Comparison of ENCODE assay signal across 1 cellular context in genomic region chr6:34237722-34238506, GRCh38.
A peak's percentile ranks its signal among the peaks of the same experiment; 100 is the strongest.
TF ChIP-seq lines count a peak whose summit lies in the region.

No MANE protein-coding gene starts in this region.

TF ChIP-seq in K562, 482 proteins besides CTCF, POLR2A, EP300 and RAD21 (continued from another document):
- TF ChIP-seq, protein P1, sequence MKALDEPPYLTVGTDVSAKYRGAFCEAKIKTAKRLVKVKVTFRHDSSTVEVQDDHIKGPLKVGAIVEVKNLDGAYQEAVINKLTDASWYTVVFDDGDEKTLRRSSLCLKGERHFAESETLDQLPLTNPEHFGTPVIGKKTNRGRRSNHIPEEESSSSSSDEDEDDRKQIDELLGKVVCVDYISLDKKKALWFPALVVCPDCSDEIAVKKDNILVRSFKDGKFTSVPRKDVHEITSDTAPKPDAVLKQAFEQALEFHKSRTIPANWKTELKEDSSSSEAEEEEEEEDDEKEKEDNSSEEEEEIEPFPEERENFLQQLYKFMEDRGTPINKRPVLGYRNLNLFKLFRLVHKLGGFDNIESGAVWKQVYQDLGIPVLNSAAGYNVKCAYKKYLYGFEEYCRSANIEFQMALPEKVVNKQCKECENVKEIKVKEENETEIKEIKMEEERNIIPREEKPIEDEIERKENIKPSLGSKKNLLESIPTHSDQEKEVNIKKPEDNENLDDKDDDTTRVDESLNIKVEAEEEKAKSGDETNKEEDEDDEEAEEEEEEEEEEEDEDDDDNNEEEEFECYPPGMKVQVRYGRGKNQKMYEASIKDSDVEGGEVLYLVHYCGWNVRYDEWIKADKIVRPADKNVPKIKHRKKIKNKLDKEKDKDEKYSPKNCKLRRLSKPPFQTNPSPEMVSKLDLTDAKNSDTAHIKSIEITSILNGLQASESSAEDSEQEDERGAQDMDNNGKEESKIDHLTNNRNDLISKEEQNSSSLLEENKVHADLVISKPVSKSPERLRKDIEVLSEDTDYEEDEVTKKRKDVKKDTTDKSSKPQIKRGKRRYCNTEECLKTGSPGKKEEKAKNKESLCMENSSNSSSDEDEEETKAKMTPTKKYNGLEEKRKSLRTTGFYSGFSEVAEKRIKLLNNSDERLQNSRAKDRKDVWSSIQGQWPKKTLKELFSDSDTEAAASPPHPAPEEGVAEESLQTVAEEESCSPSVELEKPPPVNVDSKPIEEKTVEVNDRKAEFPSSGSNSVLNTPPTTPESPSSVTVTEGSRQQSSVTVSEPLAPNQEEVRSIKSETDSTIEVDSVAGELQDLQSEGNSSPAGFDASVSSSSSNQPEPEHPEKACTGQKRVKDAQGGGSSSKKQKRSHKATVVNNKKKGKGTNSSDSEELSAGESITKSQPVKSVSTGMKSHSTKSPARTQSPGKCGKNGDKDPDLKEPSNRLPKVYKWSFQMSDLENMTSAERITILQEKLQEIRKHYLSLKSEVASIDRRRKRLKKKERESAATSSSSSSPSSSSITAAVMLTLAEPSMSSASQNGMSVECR (CRISPR knock-in tag; IDR thresholded peaks at IDR 0.05) = peak; percentile 97
- TF ChIP-seq NFATC3 (IDR thresholded peaks at IDR 0.05) = no peak
- TF ChIP-seq ETV5 (CRISPR knock-in tag; IDR thresholded peaks at IDR 0.05; ENCODE audit: low read depth) = peak; percentile 87
- TF ChIP-seq, protein P2, sequence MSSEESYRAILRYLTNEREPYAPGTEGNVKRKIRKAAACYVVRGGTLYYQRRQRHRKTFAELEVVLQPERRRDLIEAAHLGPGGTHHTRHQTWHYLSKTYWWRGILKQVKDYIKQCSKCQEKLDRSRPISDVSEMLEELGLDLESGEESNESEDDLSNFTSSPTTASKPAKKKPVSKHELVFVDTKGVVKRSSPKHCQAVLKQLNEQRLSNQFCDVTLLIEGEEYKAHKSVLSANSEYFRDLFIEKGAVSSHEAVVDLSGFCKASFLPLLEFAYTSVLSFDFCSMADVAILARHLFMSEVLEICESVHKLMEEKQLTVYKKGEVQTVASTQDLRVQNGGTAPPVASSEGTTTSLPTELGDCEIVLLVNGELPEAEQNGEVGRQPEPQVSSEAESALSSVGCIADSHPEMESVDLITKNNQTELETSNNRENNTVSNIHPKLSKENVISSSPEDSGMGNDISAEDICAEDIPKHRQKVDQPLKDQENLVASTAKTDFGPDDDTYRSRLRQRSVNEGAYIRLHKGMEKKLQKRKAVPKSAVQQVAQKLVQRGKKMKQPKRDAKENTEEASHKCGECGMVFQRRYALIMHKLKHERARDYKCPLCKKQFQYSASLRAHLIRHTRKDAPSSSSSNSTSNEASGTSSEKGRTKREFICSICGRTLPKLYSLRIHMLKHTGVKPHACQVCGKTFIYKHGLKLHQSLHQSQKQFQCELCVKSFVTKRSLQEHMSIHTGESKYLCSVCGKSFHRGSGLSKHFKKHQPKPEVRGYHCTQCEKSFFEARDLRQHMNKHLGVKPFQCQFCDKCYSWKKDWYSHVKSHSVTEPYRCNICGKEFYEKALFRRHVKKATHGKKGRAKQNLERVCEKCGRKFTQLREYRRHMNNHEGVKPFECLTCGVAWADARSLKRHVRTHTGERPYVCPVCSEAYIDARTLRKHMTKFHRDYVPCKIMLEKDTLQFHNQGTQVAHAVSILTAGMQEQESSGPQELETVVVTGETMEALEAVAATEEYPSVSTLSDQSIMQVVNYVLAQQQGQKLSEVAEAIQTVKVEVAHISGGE (CRISPR knock-in tag; IDR thresholded peaks at IDR 0.05) = peak in 1 of 3 experiments; percentile 80; a peak in 2 of 6 replicates
- no peak for TF ChIP-seq PHTF2 (CRISPR knock-in tag; IDR thresholded peaks at IDR 0.05)
- no peak for TF ChIP-seq TCF7 (IDR thresholded peaks at IDR 0.05; ENCODE audit: borderline replicate concordance)
- TF ChIP-seq PYGO2 (tag; IDR thresholded peaks at IDR 0.05) = no peak
- TF ChIP-seq, protein P3, sequence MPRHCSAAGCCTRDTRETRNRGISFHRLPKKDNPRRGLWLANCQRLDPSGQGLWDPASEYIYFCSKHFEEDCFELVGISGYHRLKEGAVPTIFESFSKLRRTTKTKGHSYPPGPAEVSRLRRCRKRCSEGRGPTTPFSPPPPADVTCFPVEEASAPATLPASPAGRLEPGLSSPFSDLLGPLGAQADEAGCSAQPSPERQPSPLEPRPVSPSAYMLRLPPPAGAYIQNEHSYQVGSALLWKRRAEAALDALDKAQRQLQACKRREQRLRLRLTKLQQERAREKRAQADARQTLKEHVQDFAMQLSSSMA (CRISPR knock-in tag; IDR thresholded peaks at IDR 0.05) = no peak
- TF ChIP-seq ZNF398 (CRISPR knock-in tag; IDR thresholded peaks at IDR 0.05) = no peak
- TF ChIP-seq NR2C2 (CRISPR knock-in tag; IDR thresholded peaks at IDR 0.05) = peak; percentile 88
- TF ChIP-seq NR2C2 (tag; IDR thresholded peaks at IDR 0.05) = no peak
- TF ChIP-seq ZC3H8 (IDR thresholded peaks at IDR 0.05) = no peak
- peak; percentile 73; the same call in 1 of the 2 replicates for TF ChIP-seq ZNF766 (CRISPR knock-in tag; conservative IDR thresholded peaks at IDR 0.05)
- TF ChIP-seq ILF3 (IDR thresholded peaks at IDR 0.05; ENCODE audit: borderline replicate concordance) = peak; percentile 52; the same call in 1 of the 2 replicates
- TF ChIP-seq FOXP4 (CRISPR knock-in tag; IDR thresholded peaks at IDR 0.05; ENCODE audit: borderline replicate concordance) = peak; percentile 99
- no peak for TF ChIP-seq STAT5A (IDR thresholded peaks at IDR 0.05; ENCODE audit: borderline replicate concordance, low read length)
- no peak for TF ChIP-seq TRIM28 (IDR thresholded peaks at IDR 0.05)
- TF ChIP-seq, protein P4, sequence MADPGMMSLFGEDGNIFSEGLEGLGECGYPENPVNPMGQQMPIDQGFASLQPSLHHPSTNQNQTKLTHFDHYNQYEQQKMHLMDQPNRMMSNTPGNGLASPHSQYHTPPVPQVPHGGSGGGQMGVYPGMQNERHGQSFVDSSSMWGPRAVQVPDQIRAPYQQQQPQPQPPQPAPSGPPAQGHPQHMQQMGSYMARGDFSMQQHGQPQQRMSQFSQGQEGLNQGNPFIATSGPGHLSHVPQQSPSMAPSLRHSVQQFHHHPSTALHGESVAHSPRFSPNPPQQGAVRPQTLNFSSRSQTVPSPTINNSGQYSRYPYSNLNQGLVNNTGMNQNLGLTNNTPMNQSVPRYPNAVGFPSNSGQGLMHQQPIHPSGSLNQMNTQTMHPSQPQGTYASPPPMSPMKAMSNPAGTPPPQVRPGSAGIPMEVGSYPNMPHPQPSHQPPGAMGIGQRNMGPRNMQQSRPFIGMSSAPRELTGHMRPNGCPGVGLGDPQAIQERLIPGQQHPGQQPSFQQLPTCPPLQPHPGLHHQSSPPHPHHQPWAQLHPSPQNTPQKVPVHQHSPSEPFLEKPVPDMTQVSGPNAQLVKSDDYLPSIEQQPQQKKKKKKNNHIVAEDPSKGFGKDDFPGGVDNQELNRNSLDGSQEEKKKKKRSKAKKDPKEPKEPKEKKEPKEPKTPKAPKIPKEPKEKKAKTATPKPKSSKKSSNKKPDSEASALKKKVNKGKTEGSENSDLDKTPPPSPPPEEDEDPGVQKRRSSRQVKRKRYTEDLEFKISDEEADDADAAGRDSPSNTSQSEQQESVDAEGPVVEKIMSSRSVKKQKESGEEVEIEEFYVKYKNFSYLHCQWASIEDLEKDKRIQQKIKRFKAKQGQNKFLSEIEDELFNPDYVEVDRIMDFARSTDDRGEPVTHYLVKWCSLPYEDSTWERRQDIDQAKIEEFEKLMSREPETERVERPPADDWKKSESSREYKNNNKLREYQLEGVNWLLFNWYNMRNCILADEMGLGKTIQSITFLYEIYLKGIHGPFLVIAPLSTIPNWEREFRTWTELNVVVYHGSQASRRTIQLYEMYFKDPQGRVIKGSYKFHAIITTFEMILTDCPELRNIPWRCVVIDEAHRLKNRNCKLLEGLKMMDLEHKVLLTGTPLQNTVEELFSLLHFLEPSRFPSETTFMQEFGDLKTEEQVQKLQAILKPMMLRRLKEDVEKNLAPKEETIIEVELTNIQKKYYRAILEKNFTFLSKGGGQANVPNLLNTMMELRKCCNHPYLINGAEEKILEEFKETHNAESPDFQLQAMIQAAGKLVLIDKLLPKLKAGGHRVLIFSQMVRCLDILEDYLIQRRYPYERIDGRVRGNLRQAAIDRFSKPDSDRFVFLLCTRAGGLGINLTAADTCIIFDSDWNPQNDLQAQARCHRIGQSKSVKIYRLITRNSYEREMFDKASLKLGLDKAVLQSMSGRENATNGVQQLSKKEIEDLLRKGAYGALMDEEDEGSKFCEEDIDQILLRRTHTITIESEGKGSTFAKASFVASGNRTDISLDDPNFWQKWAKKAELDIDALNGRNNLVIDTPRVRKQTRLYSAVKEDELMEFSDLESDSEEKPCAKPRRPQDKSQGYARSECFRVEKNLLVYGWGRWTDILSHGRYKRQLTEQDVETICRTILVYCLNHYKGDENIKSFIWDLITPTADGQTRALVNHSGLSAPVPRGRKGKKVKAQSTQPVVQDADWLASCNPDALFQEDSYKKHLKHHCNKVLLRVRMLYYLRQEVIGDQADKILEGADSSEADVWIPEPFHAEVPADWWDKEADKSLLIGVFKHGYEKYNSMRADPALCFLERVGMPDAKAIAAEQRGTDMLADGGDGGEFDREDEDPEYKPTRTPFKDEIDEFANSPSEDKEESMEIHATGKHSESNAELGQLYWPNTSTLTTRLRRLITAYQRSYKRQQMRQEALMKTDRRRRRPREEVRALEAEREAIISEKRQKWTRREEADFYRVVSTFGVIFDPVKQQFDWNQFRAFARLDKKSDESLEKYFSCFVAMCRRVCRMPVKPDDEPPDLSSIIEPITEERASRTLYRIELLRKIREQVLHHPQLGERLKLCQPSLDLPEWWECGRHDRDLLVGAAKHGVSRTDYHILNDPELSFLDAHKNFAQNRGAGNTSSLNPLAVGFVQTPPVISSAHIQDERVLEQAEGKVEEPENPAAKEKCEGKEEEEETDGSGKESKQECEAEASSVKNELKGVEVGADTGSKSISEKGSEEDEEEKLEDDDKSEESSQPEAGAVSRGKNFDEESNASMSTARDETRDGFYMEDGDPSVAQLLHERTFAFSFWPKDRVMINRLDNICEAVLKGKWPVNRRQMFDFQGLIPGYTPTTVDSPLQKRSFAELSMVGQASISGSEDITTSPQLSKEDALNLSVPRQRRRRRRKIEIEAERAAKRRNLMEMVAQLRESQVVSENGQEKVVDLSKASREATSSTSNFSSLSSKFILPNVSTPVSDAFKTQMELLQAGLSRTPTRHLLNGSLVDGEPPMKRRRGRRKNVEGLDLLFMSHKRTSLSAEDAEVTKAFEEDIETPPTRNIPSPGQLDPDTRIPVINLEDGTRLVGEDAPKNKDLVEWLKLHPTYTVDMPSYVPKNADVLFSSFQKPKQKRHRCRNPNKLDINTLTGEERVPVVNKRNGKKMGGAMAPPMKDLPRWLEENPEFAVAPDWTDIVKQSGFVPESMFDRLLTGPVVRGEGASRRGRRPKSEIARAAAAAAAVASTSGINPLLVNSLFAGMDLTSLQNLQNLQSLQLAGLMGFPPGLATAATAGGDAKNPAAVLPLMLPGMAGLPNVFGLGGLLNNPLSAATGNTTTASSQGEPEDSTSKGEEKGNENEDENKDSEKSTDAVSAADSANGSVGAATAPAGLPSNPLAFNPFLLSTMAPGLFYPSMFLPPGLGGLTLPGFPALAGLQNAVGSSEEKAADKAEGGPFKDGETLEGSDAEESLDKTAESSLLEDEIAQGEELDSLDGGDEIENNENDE (IDR thresholded peaks at IDR 0.05; ENCODE audit: low read depth, low read length) = no peak
- TF ChIP-seq RBM22 (IDR thresholded peaks at IDR 0.05; ENCODE audit: low read depth, low read length, poor library complexity, severe bottlenecking) = peak; percentile 95
- TF ChIP-seq MCM5 (IDR thresholded peaks at IDR 0.05; ENCODE audit: low read depth) = no peak
- TF ChIP-seq POLR2AphosphoS2 (IDR thresholded peaks at IDR 0.05; ENCODE audit: low read length) = no peak; the same call in 1 of the 2 replicates
- TF ChIP-seq TAF9B (IDR thresholded peaks at IDR 0.05; ENCODE audit: partially characterized antibody) = no peak
- TF ChIP-seq TCF15 (CRISPR knock-in tag; IDR thresholded peaks at IDR 0.05) = no peak
- peak; percentile 26; the same call in 1 of the 2 replicates for TF ChIP-seq ZSCAN29 (IDR thresholded peaks at IDR 0.05)
- no peak for TF ChIP-seq BACH1 (tag; IDR thresholded peaks at IDR 0.05)
- peak; percentile 91 for TF ChIP-seq ZBTB7A (IDR thresholded peaks at IDR 0.05; ENCODE audit: borderline replicate concordance, control insufficient read depth, low read depth, low read length)
- peak; percentile 94 for TF ChIP-seq RBFOX2 (IDR thresholded peaks at IDR 0.05; ENCODE audit: low read depth, low read length)
- no peak for TF ChIP-seq ZNF699 (CRISPR knock-in tag; IDR thresholded peaks at IDR 0.05; ENCODE audit: insufficient replicate concordance)
- TF ChIP-seq DACH1 (IDR thresholded peaks at IDR 0.05; ENCODE audit: partially characterized antibody) = no peak
- peak; percentile 59; the same call in 1 of the 2 replicates for TF ChIP-seq ZNF143 (CRISPR knock-in tag; IDR thresholded peaks at IDR 0.05)
- no peak for TF ChIP-seq ZNF197 (CRISPR knock-in tag; IDR thresholded peaks at IDR 0.05; ENCODE audit: low read depth)
